Comparison of ENCODE assay signal across 12 cellular contexts in genomic region chr2:162308747-162309503, GRCh38. TPM values are rescaled to one million over a fixed set of nuclear protein-coding genes. Genes with fewer than 3 reads are reported as not detected.
A peak's percentile ranks its signal among the peaks of the same experiment; 100 is the strongest.
DNase-seq lines count a peak whose midpoint lies in the region; ATAC-seq, FAIRE-seq and TF ChIP-seq lines count a peak whose summit lies in the region.
"Had no signal": no experiment of that assay in that cellular context is flagged by ENCODE, and none has a peak within 500 bp of the region (broad histone marks: within the 10 kb centered on the region; RNA-seq: fewer than 3 reads in every experiment).

No MANE protein-coding gene starts in this region.

- intact Hi-C loops in body of pancreas (cut with DNase I) = no loop called here

- H3K36me3 Mint-ChIP-seq in activated naive CD8-positive, alpha-beta T cell treated with anti-CD3 and anti-CD28 coated beads, Interleukin-2, amount 50 U/mL, for 24 hours (ENCODE audit: low read depth) = peaks cover 19% of the 10 kb centered on the region
- H3K36me3 Mint-ChIP-seq: brain had no signal

- H3K9me3 Mint-ChIP-seq in activated naive CD8-positive, alpha-beta T cell treated with anti-CD3 and anti-CD28 coated beads, Interleukin-2, amount 50 U/mL, for 24 hours = no peaks in the 10 kb centered on the region
- H3K9me3 Mint-ChIP-seq: nephron had no signal

- TF ChIP-seq POLR2A in GM12892 (IDR thresholded peaks at IDR 0.05; ENCODE audit: low read depth, low read length) (no peak), body of pancreas (IDR thresholded peaks at IDR 0.05) (no peak)

- H3K9me3 ChIP-seq in body of pancreas = no peaks in the 10 kb centered on the region

- H3K27ac ChIP-seq in body of pancreas = no peak overlapping the region

- 64 to 84% methylated on average over 3 of the region's 3 CpGs for WGBS in body of pancreas, 2 donors

- H3K27ac Mint-ChIP-seq in activated naive CD8-positive, alpha-beta T cell treated with anti-CD3 and anti-CD28 coated beads, Interleukin-2, amount 50 U/mL, for 24 hours = no peak overlapping the region
- H3K27ac Mint-ChIP-seq: brain, nephron had no signal

- no peaks in the 10 kb centered on the region for H3K27me3 ChIP-seq in body of pancreas

- H3K4me1 ChIP-seq in body of pancreas = peaks cover 6% of the 10 kb centered on the region

- H3K4me3 ChIP-seq in body of pancreas = no peak overlapping the region

- no peak for DNase-seq in GM12892 (ENCODE audit: insufficient read length)
- DNase-seq in activated naive CD8-positive, alpha-beta T cell treated with anti-CD3 and anti-CD28 coated beads, Interleukin-2, amount 50 U/mL, for 24 hours = no peak
- DNase-seq in activated effector memory CD4-positive, alpha-beta T cell treated with anti-CD3 and anti-CD28 coated beads, Interleukin-2, amount 50 U/mL, for 16 hours = no peak
- no peak for DNase-seq in body of pancreas
- no peak for DNase-seq in DMS153 (lab: John Stamatoyannopoulos, UW)
- DNase-seq: NCI-H146, T-helper 2 cell had no signal

- peaks cover 31% of the 10 kb centered on the region for H3K4me1 Mint-ChIP-seq in activated naive CD8-positive, alpha-beta T cell treated with anti-CD3 and anti-CD28 coated beads, Interleukin-2, amount 50 U/mL, for 24 hours
- H3K4me1 Mint-ChIP-seq: brain, nephron had no signal

- peak; percentile 85 for FAIRE-seq in GM12892 (lab: Jason Lieb, UNC)

- ATAC-seq in GM19395 (IDR thresholded peaks at IDR 0.05; ENCODE audit: unreplicated experiment) = peak; percentile 59
- peak; percentile 81 for ATAC-seq in HG03108 (IDR thresholded peaks at IDR 0.05; ENCODE audit: unreplicated experiment)
- ATAC-seq in activated naive CD8-positive, alpha-beta T cell treated with anti-CD3 and anti-CD28 coated beads, Interleukin-2, amount 50 U/mL, for 24 hours = peak; percentile 65
- no peak for ATAC-seq in body of pancreas
- no peak for ATAC-seq in GM19397 (IDR thresholded peaks at IDR 0.05; ENCODE audit: unreplicated experiment)

- H3K4me3 Mint-ChIP-seq in activated naive CD8-positive, alpha-beta T cell treated with anti-CD3 and anti-CD28 coated beads, Interleukin-2, amount 50 U/mL, for 24 hours = no peak overlapping the region
- H3K4me3 Mint-ChIP-seq: brain, nephron had no signal

- no peak for TF ChIP-seq CTCF in body of pancreas (IDR thresholded peaks at IDR 0.05)

- H3K36me3 ChIP-seq in body of pancreas (replicated peaks in 1 of 2; ENCODE audit: insufficient read depth in 1 of 2, low read depth in 2 of 2) = no peaks in the 10 kb centered on the region

- no peaks in the 10 kb centered on the region for H3K27me3 Mint-ChIP-seq in activated naive CD8-positive, alpha-beta T cell treated with anti-CD3 and anti-CD28 coated beads, Interleukin-2, amount 50 U/mL, for 24 hours
- H3K27me3 Mint-ChIP-seq: brain had no signal

RNA-seq across cellular contexts. Expression of gene IFIH1, which starts 9.6 kb away (rescaled TPM):
- 60.0 TPM for polyA plus RNA-seq in GM12892 (2012; ENCODE audit: missing spikeins)
- total RNA-seq in body of pancreas = 10 to 100 TPM; 12.5 to 13.2 TPM

RNA-seq across cellular contexts. Expression of gene GCA, which starts 35.0 kb away (rescaled TPM):
- polyA plus RNA-seq in GM12892 (2012; ENCODE audit: missing spikeins) = 34.5 TPM
- 10 to 100 TPM; 14.0 to 15.2 TPM for total RNA-seq in body of pancreas

Comparison
In these comparisons a context has a peak if more than half of its experiments do, and no peak if none do; other contexts are left out.
1. ATAC-seq: peak in GM19395 (single experiment), HG03108 (single experiment) and activated naive CD8-positive, alpha-beta T cell treated with anti-CD3 and anti-CD28 coated beads, Interleukin-2, amount 50 U/mL, for 24 hours (single experiment); none in body of pancreas (single experiment) and GM19397 (single experiment).